ENCODE assay signal across 12 cellular contexts in genomic region chr9:114518599-114519022, GRCh38. TPM values are rescaled to one million over a fixed set of nuclear protein-coding genes. Genes with fewer than 3 reads are reported as not detected.
DNase-seq lines count a peak whose midpoint lies in the region; ATAC-seq, FAIRE-seq and TF ChIP-seq lines count a peak whose summit lies in the region.
"Had no signal": no experiment of that assay in that cellular context is flagged by ENCODE, and none has a peak within 500 bp of the region (broad histone marks: within the 10 kb centered on the region; RNA-seq: fewer than 3 reads in every experiment).

No MANE protein-coding gene starts in this region.

- no peak overlapping the region for H2BK120ac ChIP-seq in H1 (replicated peaks; ENCODE audit: low read depth, low read length)

- H3K27me3 ChIP-seq in H1 (replicated peaks in 1 of 4; ENCODE audit: control insufficient read depth in 3 of 4, extremely low read depth in 1 of 4, insufficient read depth in 3 of 4, low read length in 3 of 4), result peaks cover 0 to 2% (median 0%) of the 10 kb centered on the region in 4 experiments; a peak in 2 of 7 replicates

- no peak for FAIRE-seq in H1 (lab: Jason Lieb, UNC)

- H3K23ac ChIP-seq in H1 (ENCODE audit: insufficient read length), result no peak overlapping the region

- H3K4ac ChIP-seq in H1 (replicated peaks; ENCODE audit: insufficient read length, low read depth, low read length), result no peak overlapping the region

- H2BK12ac ChIP-seq in H1 (ENCODE audit: low read depth, low read length), result no peak overlapping the region

- no peak overlapping the region for H4K5ac ChIP-seq in H1 (ENCODE audit: insufficient read length, low read depth, low read length)

- H3K23me2 ChIP-seq in H1 (ENCODE audit: low read depth, low read length), result 0 out of 2 replicates have a peak, but pooled peaks cover 2% of the 10 kb centered on the region

- H4K8ac ChIP-seq in H1 (ENCODE audit: extremely low read depth, insufficient read depth, low read length), result no peak overlapping the region

- H3K9me3 ChIP-seq in H1 (ENCODE audit: insufficient read depth in 2 of 2, low read depth in 1 of 2, low read length in 1 of 2), result no peaks in the 10 kb centered on the region
- H3K9me3 ChIP-seq: Caco-2 had no signal

- CTCF ChIA-PET in H1 (lab: Charles Lee; ENCODE audit: partially characterized antibody), result interaction anchor here (1.0 to 3.1 kb wide), 8 partner anchors 9 to 113 kb away, joined by 3 to 14 read pairs (median 4); no protein-coding TSS in a partner anchor

- 77% methylated on average over 4 of the region's 4 CpGs; no CpG with 5 or more reads in 1 of the 2 experiments for WGBS in H1 (ENCODE audit: extremely low coverage in 1 of 2, insufficient coverage in 1 of 2, insufficient read length in 1 of 2, insufficient replicate concordance in 2 of 2, low coverage in 1 of 2, low lambda C conversion rate in 2 of 2, missing lambda C conversion rate in 1 of 2), 2 experiments

- no peak overlapping the region for H3K18ac ChIP-seq in H1 (ENCODE audit: extremely low read depth, low read length)

- no peak overlapping the region for H3K4me3 ChIP-seq in H1 (ENCODE audit: extremely low read depth in 1 of 4, insufficient read depth in 2 of 4, low read depth in 3 of 4, low read length in 4 of 4)

- H3K4me2 ChIP-seq in H1 (ENCODE audit: insufficient read depth in 1 of 2, low read depth in 2 of 2, low read length in 2 of 2), result no peak overlapping the region

- no peak for TF ChIP-seq EP300 in H1 (IDR thresholded peaks at IDR 0.05; ENCODE audit: borderline replicate concordance in 1 of 2, low read depth in 2 of 2, low read length in 2 of 2)

- no peak overlapping the region for H3K56ac ChIP-seq in H1 (replicated peaks; ENCODE audit: insufficient read length, low read depth, low read length)

- no peak for TF ChIP-seq CTCF in H1 (IDR thresholded peaks at IDR 0.05; ENCODE audit: control extremely low read depth in 1 of 3, insufficient read depth in 1 of 3, low read depth in 1 of 3, low read length in 3 of 3)

- no peak overlapping the region for H3K14ac ChIP-seq in H1 (ENCODE audit: insufficient read length)

- TF ChIP-seq RAD21 in H1 (IDR thresholded peaks at IDR 0.05 in 1 of 2, conservative IDR thresholded peaks at IDR 0.05 in 1 of 2; ENCODE audit: low read depth in 2 of 2, low read length in 2 of 2), result no peak

- no peak overlapping the region for H2AK5ac ChIP-seq in H1 (ENCODE audit: low read depth, low read length)

- DNase-seq in H1 (ENCODE audit: low read depth in 1 of 2, low spot score in 2 of 2) (no peak), HUDEP-2 (lab: John Stamatoyannopoulos, UW; ENCODE audit: unreplicated experiment in 76 of 76) (no peak), NCI-H1092 treated with DMSO at 0.1 percent for 48 hours (lab: John Stamatoyannopoulos, UW) (no peak)
- DNase-seq in activated CD8-positive, alpha-beta memory T cell treated with anti-CD3 and anti-CD28 coated beads, Interleukin-2, amount 50 U/mL, for 48 hours, result no peak
- DNase-seq: activated CD4-positive, alpha-beta T cell treated with anti-CD3 and anti-CD28 coated beads, Interleukin-2, amount 50 U/mL, for 1 hour; Caco-2; SIG-M5; stimulated activated naive CD8-positive, alpha-beta T cell treated with anti-CD3 and anti-CD28 coated beads, Interleukin-15, Interleukin-2, amounts not matched to agents 100 U/mL and 50 U/mL, for 24 hours had no signal

- no peak overlapping the region for H3K27ac ChIP-seq in H1 (ENCODE audit: low read depth, low read length)

- POLR2A ChIA-PET in H1 (lab: Charles Lee; ENCODE audit: partially characterized antibody), result interaction anchor here (1.0 to 3.1 kb wide), 3 partner anchors 16 to 93 kb away, joined by 3 to 9 read pairs (median 6); partner anchors contain the start of genes ATP6V1G1 and TMEM268

- no peaks in the 10 kb centered on the region for H4K20me1 ChIP-seq in H1 (replicated peaks in 1 of 2; ENCODE audit: control insufficient read depth in 1 of 2, insufficient read depth in 2 of 2, low read length in 2 of 2)

- no peak overlapping the region for H4K91ac ChIP-seq in H1 (replicated peaks; ENCODE audit: insufficient read length, low read length)

- peak overlapping the region; percentile 15; the same call in 1 of the 2 replicates for H2AFZ ChIP-seq in H1 (ENCODE audit: low read length)

- no peak for TF ChIP-seq POLR2A in H1 (IDR thresholded peaks at IDR 0.05; ENCODE audit: control extremely low read depth in 1 of 2, low read depth in 2 of 2, low read length in 2 of 2)

- no peaks in the 10 kb centered on the region for H3K79me1 ChIP-seq in H1 (ENCODE audit: low read depth, low read length)

- H3K79me2 ChIP-seq in H1 (ENCODE audit: control insufficient read depth in 1 of 2, insufficient read depth in 2 of 2, low read length in 2 of 2), result no peaks in the 10 kb centered on the region

- no peaks in the 10 kb centered on the region for H3K36me3 ChIP-seq in H1 (ENCODE audit: control insufficient read depth in 2 of 4, insufficient read depth in 4 of 4, low read length in 3 of 4)

- no peak overlapping the region for H2BK15ac ChIP-seq in H1 (ENCODE audit: low read length)

- no peak overlapping the region for H2BK20ac ChIP-seq in H1 (ENCODE audit: low read length)

- H2BK5ac ChIP-seq in H1 (ENCODE audit: low read depth, low read length), result no peak overlapping the region

- H3K9ac ChIP-seq in H1 (replicated peaks in 1 of 4; ENCODE audit: extremely low read depth in 1 of 4, low read depth in 3 of 4, low read length in 3 of 4), result no peak overlapping the region

- H3K4me1 ChIP-seq in H1 (replicated peaks in 1 of 4; ENCODE audit: control insufficient read depth in 3 of 4, insufficient read depth in 4 of 4, low read length in 3 of 4), result no peaks in the 10 kb centered on the region
- H3K4me1 ChIP-seq: Caco-2 had no signal

- peak; percentile 81 for ATAC-seq in GM18517 (IDR thresholded peaks at IDR 0.05; ENCODE audit: unreplicated experiment)
- ATAC-seq in GM21390 (IDR thresholded peaks at IDR 0.05; ENCODE audit: unreplicated experiment), result peak; percentile 89
- ATAC-seq in HG03196 (IDR thresholded peaks at IDR 0.05; ENCODE audit: unreplicated experiment), result peak; percentile 68
- ATAC-seq in HG03565 (IDR thresholded peaks at IDR 0.05; ENCODE audit: unreplicated experiment), result no peak
- ATAC-seq: stimulated activated naive CD8-positive, alpha-beta T cell treated with anti-CD3 and anti-CD28 coated beads, Interleukin-15, Interleukin-2, amounts not matched to agents 100 U/mL and 50 U/mL, for 24 hours had no signal

TF ChIP-seq in H1, 55 proteins besides CTCF, POLR2A, EP300 and RAD21:
- TF ChIP-seq RBBP5 (IDR thresholded peaks at IDR 0.05; ENCODE audit: borderline replicate concordance, low read depth, low read length), result no peak
TF ChIP-seq in H1: peak in this region for 0.

RNA-seq across cellular contexts. Expression of gene WHRN, which starts 13.3 kb away (rescaled TPM):
- total RNA-seq in H1 (2021; fragmentation: NEBNext Ultra II Directional; extraction: Animal tissue kit (Norgen Biotek cat#: 25700)), result 7.4 and 7.7 TPM in 2 replicates
- polyA plus RNA-seq in H1 (2011; rRNA removed), result 4.4 and 8.3 TPM in 2 replicates
- polyA plus RNA-seq in H1 (2011; cell fraction: cytosol; rRNA removed), result 5.8 TPM
- polyA plus RNA-seq in H1 (2011; cell fraction: nucleus; rRNA removed), result 22.8 TPM
- polyA plus RNA-seq in H1 (2012, experiment 1 of 2), result 5.0 to 8.2 TPM (median 7.4 TPM) in 4 replicates
- polyA plus RNA-seq in H1 (2012, experiment 2 of 2), result 3.5 TPM
- 5.3 TPM for polyA plus RNA-seq in H1 (2013, experiment 1 of 2)
- 5.1 TPM for polyA plus RNA-seq in H1 (2013, experiment 2 of 2)
- 1.7 and 2.1 TPM in 2 replicates for polyA minus RNA-seq in H1 (2011; rRNA and poly(A)+ RNA removed)
- polyA minus RNA-seq in H1 (2011; cell fraction: cytosol; rRNA and poly(A)+ RNA removed), result 3.9 TPM
- polyA minus RNA-seq in H1 (2011; cell fraction: nucleus; rRNA and poly(A)+ RNA removed), result 11.9 TPM
